26 cellular contexts compared by ENCODE assay signal in the genomic region with DNA sequence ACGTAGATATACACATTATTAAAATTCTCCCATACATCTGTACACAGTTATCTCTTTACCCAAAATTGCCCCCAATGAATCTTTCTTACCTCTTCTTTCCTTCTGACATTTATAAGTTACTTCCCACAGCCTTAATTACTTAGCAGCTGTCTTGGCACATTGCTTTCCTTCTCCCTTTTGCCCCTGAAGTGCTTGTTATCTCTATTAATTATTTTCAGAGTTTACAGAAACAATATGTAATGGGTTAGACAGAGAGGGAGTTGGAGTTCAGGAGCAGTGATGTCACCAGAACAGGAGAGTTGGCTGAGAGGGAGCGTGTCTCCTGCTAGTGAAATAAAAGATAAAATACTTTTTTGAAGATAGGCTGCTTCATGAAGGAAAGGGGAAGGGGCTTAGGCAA. TPM values are rescaled to one million over a fixed set of nuclear protein-coding genes. Genes with fewer than 3 reads are reported as not detected.
"Had no signal": no experiment of that assay in that cellular context is flagged by ENCODE, and none has a peak within 500 bp of the region (broad histone marks: within the 10 kb centered on the region; RNA-seq: fewer than 3 reads in every experiment).

No MANE protein-coding gene starts in this region.

- H2AFZ ChIP-seq: neural progenitor cell had no signal

- H3K27me3 Mint-ChIP-seq: effector memory CD8-positive, alpha-beta T cell; type B pancreatic cell had no signal

- H3K9me3 ChIP-seq: esophagus squamous epithelium, gastroesophageal sphincter, left ventricle myocardium inferior, ovary, psoas muscle, right atrium auricular region, sigmoid colon, suprapubic skin, thyroid gland had no signal

- H3K9ac ChIP-seq: neural progenitor cell had no signal

- DNase-seq: effector memory CD8-positive, alpha-beta T cell; esophagus squamous epithelium; foreskin fibroblast; glutamatergic neuron; immature natural killer cell; left ventricle myocardium inferior; mesendoderm; naive thymus-derived CD8-positive, alpha-beta T cell; nucleus accumbens; ovary; psoas muscle; sigmoid colon; stimulated activated CD4-positive, alpha-beta T cell treated with anti-CD3 and anti-CD28 coated beads, Interleukin-2, amount 100 ng/mL, for 48 hours; stimulated activated CD8-positive, alpha-beta memory T cell treated with anti-CD3 and anti-CD28 coated beads, Interleukin-4, amount 100 ng/mL, for 48 hours; stimulated activated naive CD8-positive, alpha-beta T cell treated with anti-CD3 and anti-CD28 coated beads, Interleukin-15, Interleukin-2, amounts not matched to agents 100 U/mL and 50 U/mL, for 24 hours; thyroid gland had no signal

- H3K4me1 ChIP-seq: gastroesophageal sphincter, left ventricle myocardium inferior, neural progenitor cell, psoas muscle, right atrium auricular region, sigmoid colon, suprapubic skin, thyroid gland had no signal

- H3K36me3 ChIP-seq: cardiac muscle cell, left ventricle myocardium inferior, neural progenitor cell, ovary, right atrium auricular region, thyroid gland had no signal

- H3K4me2 ChIP-seq: neural progenitor cell had no signal

- ATAC-seq: effector memory CD8-positive, alpha-beta T cell; gastroesophageal sphincter; naive thymus-derived CD8-positive, alpha-beta T cell; psoas muscle; stimulated activated effector memory CD8-positive, alpha-beta T cell treated with anti-CD3 and anti-CD28 coated beads, Interleukin-12 subunit alpha, Interleukin-12 subunit beta, amount 100 ng/mL, for 72 hours; stimulated activated naive CD8-positive, alpha-beta T cell treated with anti-CD3 and anti-CD28 coated beads, Interleukin-15, Interleukin-2, amounts not matched to agents 100 U/mL and 50 U/mL, for 24 hours had no signal

- H3K9me3 Mint-ChIP-seq: effector memory CD8-positive, alpha-beta T cell; naive thymus-derived CD8-positive, alpha-beta T cell; neural progenitor cell; stimulated activated effector memory CD8-positive, alpha-beta T cell treated with anti-CD3 and anti-CD28 coated beads, Interleukin-12 subunit alpha, Interleukin-12 subunit beta, amount 100 ng/mL, for 72 hours; type B pancreatic cell had no signal

- H3K4me3 ChIP-seq: cardiac muscle cell, esophagus squamous epithelium, gastroesophageal sphincter, left ventricle myocardium inferior, lung, neural progenitor cell, ovary, psoas muscle, right atrium auricular region, sigmoid colon, skin epidermis, suprapubic skin, thyroid gland had no signal

- H3K4me1 Mint-ChIP-seq: immature natural killer cell; naive thymus-derived CD8-positive, alpha-beta T cell; neural progenitor cell; stimulated activated effector memory CD8-positive, alpha-beta T cell treated with anti-CD3 and anti-CD28 coated beads, Interleukin-12 subunit alpha, Interleukin-12 subunit beta, amount 100 ng/mL, for 72 hours had no signal

- FAIRE-seq: urothelium cell line had no signal

- H3K27ac Mint-ChIP-seq: effector memory CD8-positive, alpha-beta T cell; immature natural killer cell; naive thymus-derived CD8-positive, alpha-beta T cell; neural progenitor cell; stimulated activated effector memory CD8-positive, alpha-beta T cell treated with anti-CD3 and anti-CD28 coated beads, Interleukin-12 subunit alpha, Interleukin-12 subunit beta, amount 100 ng/mL, for 72 hours; type B pancreatic cell had no signal

- H3K27ac ChIP-seq: cardiac muscle cell, esophagus squamous epithelium, gastroesophageal sphincter, left ventricle myocardium inferior, neural progenitor cell, ovary, psoas muscle, right atrium auricular region, sigmoid colon, skin epidermis, suprapubic skin, thyroid gland had no signal

- H3K4me3 Mint-ChIP-seq: effector memory CD8-positive, alpha-beta T cell; naive thymus-derived CD8-positive, alpha-beta T cell; neural progenitor cell; stimulated activated effector memory CD8-positive, alpha-beta T cell treated with anti-CD3 and anti-CD28 coated beads, Interleukin-12 subunit alpha, Interleukin-12 subunit beta, amount 100 ng/mL, for 72 hours; type B pancreatic cell had no signal

- H3K27me3 ChIP-seq: cardiac muscle cell, esophagus squamous epithelium, gastroesophageal sphincter, neural progenitor cell, ovary, right atrium auricular region, sigmoid colon, suprapubic skin, thyroid gland had no signal

- H3K36me3 Mint-ChIP-seq: immature natural killer cell; naive thymus-derived CD8-positive, alpha-beta T cell; stimulated activated effector memory CD8-positive, alpha-beta T cell treated with anti-CD3 and anti-CD28 coated beads, Interleukin-12 subunit alpha, Interleukin-12 subunit beta, amount 100 ng/mL, for 72 hours had no signal

RNA-seq across cellular contexts. Expression of a gene that starts 57.4 kb away (rescaled TPM):
- total RNA-seq: naive thymus-derived CD8-positive, alpha-beta T cell had no signal
- polyA plus RNA-seq: immature natural killer cell; naive thymus-derived CD8-positive, alpha-beta T cell had no signal
